In the genomic region with DNA sequence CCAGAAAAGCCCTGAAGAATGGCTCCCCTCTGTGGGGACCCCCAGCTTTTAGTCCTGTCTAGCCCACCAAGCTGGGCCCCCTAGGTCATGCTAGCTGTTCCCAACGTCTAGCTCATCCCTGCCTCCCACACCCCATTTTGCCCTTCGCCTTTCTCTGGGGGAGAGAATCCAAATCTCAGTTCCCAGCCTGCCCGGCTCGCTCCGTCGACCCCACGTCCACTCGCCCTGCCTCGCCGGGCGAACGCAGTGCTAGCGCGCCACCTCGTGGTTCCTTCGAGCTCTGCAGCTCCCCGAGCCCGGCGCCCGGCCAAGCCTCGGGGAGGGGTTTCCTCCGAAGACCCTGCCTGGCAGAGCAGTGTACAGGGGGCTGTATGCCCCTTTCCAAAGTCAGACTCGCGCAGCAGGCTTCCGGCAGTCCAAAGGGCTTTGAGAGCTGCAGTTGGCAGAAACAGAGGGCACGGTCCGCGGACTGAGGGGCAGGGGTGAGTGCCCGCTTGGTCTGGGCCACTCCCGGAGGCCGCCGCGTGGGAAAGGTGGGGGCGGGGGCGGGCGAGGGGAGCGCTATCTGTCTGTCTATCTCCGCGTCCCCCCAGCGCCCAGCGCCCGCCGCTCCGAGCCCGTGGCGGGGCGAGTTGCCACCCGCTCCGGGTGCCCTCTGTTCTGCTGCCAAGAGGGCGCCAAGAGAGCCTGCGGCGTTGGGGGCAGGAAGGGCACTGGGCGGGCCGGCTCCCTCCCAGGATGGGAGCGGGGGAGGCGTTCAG, we compare ENCODE assay signal across 8 cellular contexts. TPM values are rescaled to one million over a fixed set of nuclear protein-coding genes. Genes with fewer than 3 reads are reported as not detected.
DNase-seq lines count a peak whose midpoint lies in the region; ATAC-seq and TF ChIP-seq lines count a peak whose summit lies in the region.

No MANE protein-coding gene starts in this region.

- no peaks in the 10 kb centered on the region for H3K36me3 ChIP-seq in stomach

- H3K27me3 ChIP-seq in stomach = peaks cover 12 to 98% (median 86%) of the 10 kb centered on the region in 3 donors

- H3K36me3 Mint-ChIP-seq in activated CD8-positive, alpha-beta T cell treated with anti-CD3 and anti-CD28 coated beads, Interleukin-2, amount 10 ng/mL, durations not matched to agents 7 days and 5 days (ENCODE audit: low read depth) = no peaks in the 10 kb centered on the region
- no peaks in the 10 kb centered on the region for H3K36me3 Mint-ChIP-seq in natural killer cell

- peak; percentile 98 for TF ChIP-seq CTCF in natural killer cell (IDR thresholded peaks at IDR 0.05)
- TF ChIP-seq CTCF in stomach (IDR thresholded peaks at IDR 0.05) = peak in 5 of 7 experiments; percentile 91 to 98 (median 96)

- intact Hi-C loops in natural killer cell (cut with micrococcal nuclease) = loop anchor here (5.0 kb wide), 1 partner anchor 299 kb away; no protein-coding TSS in a partner anchor
- intact Hi-C loops in stomach (cut with DNase I; ENCODE audit: low total_unique reads) = loop anchor here (5.0 kb wide), 2 partner anchors 44 to 134 kb away; no protein-coding TSS in a partner anchor

- no peaks in the 10 kb centered on the region for H3K9me3 Mint-ChIP-seq in activated CD8-positive, alpha-beta T cell treated with anti-CD3 and anti-CD28 coated beads, Interleukin-2, amount 10 ng/mL, durations not matched to agents 7 days and 5 days (ENCODE audit: insufficient read depth)
- H3K9me3 Mint-ChIP-seq in natural killer cell = no peaks in the 10 kb centered on the region

- DNase-seq in SIG-M5 treated with dmso at 0.1 percent for 504 hours (lab: John Stamatoyannopoulos, UW; ENCODE audit: unreplicated experiment) (peak; percentile 18), SIG-M5 (lab: John Stamatoyannopoulos, UW) (no peak), NCI-H524 (lab: John Stamatoyannopoulos, UW) (peak; percentile 46 to 68), erythroblast (lab: John Stamatoyannopoulos, UW) (peak; percentile 30 to 64), natural killer cell (peak; percentile 70), stomach (peak; percentile 59)
- peak; percentile 70 for DNase-seq in activated CD8-positive, alpha-beta T cell treated with anti-CD3 and anti-CD28 coated beads, Interleukin-2, amount 10 ng/mL, durations not matched to agents 7 days and 5 days

- no peak overlapping the region for H3K27ac ChIP-seq in stomach

- POLR2A ChIA-PET in activated CD8-positive, alpha-beta T cell treated with anti-CD3 and anti-CD28 coated beads, Interleukin-2, amount 10 ng/mL, durations not matched to agents 7 days and 5 days (lab: Charles Lee) = no interaction called here

- no peak overlapping the region for H3K27ac Mint-ChIP-seq in activated CD8-positive, alpha-beta T cell treated with anti-CD3 and anti-CD28 coated beads, Interleukin-2, amount 10 ng/mL, durations not matched to agents 7 days and 5 days
- H3K27ac Mint-ChIP-seq in natural killer cell = peak overlapping the region in 1 of 2 donors; percentile 59

- no peaks in the 10 kb centered on the region for H3K9me3 ChIP-seq in stomach

- TF ChIP-seq EP300 in stomach (IDR thresholded peaks at IDR 0.05) = no peak

- peaks cover 32% of the 10 kb centered on the region for H3K4me1 Mint-ChIP-seq in activated CD8-positive, alpha-beta T cell treated with anti-CD3 and anti-CD28 coated beads, Interleukin-2, amount 10 ng/mL, durations not matched to agents 7 days and 5 days (ENCODE audit: low read depth)
- peaks cover 17 to 35% of the 10 kb centered on the region in 2 donors for H3K4me1 Mint-ChIP-seq in natural killer cell

- WGBS in stomach, 5 donors = 0 to 3% (median 1%) methylated on average over 7 to 56 of the region's 56 CpGs

- peaks cover 68% of the 10 kb centered on the region for H3K27me3 Mint-ChIP-seq in activated CD8-positive, alpha-beta T cell treated with anti-CD3 and anti-CD28 coated beads, Interleukin-2, amount 10 ng/mL, durations not matched to agents 7 days and 5 days (ENCODE audit: low read depth)
- peaks cover 59 to 63% of the 10 kb centered on the region in 2 donors for H3K27me3 Mint-ChIP-seq in natural killer cell (ENCODE audit: low read depth in 2 of 2)

- peak; percentile 38 for ATAC-seq in activated CD8-positive, alpha-beta T cell treated with anti-CD3 and anti-CD28 coated beads, Interleukin-2, amount 10 ng/mL, durations not matched to agents 7 days and 5 days
- ATAC-seq in natural killer cell (peak; percentile 60 to 69 (median 68)), GM19397 (IDR thresholded peaks at IDR 0.05; ENCODE audit: unreplicated experiment) (no peak)

- CTCF ChIA-PET in activated CD8-positive, alpha-beta T cell treated with anti-CD3 and anti-CD28 coated beads, Interleukin-2, amount 10 ng/mL, durations not matched to agents 7 days and 5 days (lab: Charles Lee) = interaction anchor here (0.6 to 7.7 kb wide), 59 partner anchors 8 to 440 kb away, joined by 3 to 194 read pairs (median 4); partner anchors contain the start of genes DLX4, FAM117A and SLC35B1

- peak overlapping the region; percentile 36 to 53 (median 42) for H3K4me3 ChIP-seq in stomach

- peaks cover 28 to 46% (median 41%) of the 10 kb centered on the region in 4 donors for H3K4me1 ChIP-seq in stomach

- TF ChIP-seq POLR2A in erythroblast (IDR thresholded peaks at IDR 0.05; ENCODE audit: low read length) (no peak), stomach (IDR thresholded peaks at IDR 0.05) (no peak)

- peak overlapping the region; percentile 43 for H3K4me3 Mint-ChIP-seq in activated CD8-positive, alpha-beta T cell treated with anti-CD3 and anti-CD28 coated beads, Interleukin-2, amount 10 ng/mL, durations not matched to agents 7 days and 5 days
- no peak overlapping the region for H3K4me3 Mint-ChIP-seq in natural killer cell

RNA-seq across cellular contexts. Expression of gene DLX3, which starts 1.7 kb away (rescaled TPM):
- not detected for total RNA-seq in activated CD8-positive, alpha-beta T cell treated with anti-CD3 and anti-CD28 coated beads, Interleukin-2, amount 10 ng/mL, durations not matched to agents 7 days and 5 days
- total RNA-seq in natural killer cell (not detected), stomach (not detected)
- polyA plus RNA-seq in stomach = under 1 TPM in 1 of 3 donors, not detected in 2; 0.68 TPM

RNA-seq across cellular contexts. Expression of gene DLX4, which starts 27.7 kb away (rescaled TPM):
- total RNA-seq in activated CD8-positive, alpha-beta T cell treated with anti-CD3 and anti-CD28 coated beads, Interleukin-2, amount 10 ng/mL, durations not matched to agents 7 days and 5 days = not detected
- total RNA-seq in natural killer cell = 1 to 10 TPM in 1 of 3 donors, under 1 TPM in 1, not detected in 1; 0.35 to 1.1 TPM
- total RNA-seq in stomach = not detected
- polyA plus RNA-seq in stomach = under 1 TPM in 2 of 3 donors, not detected in 1; 0.31 to 0.40 TPM

RNA-seq across cellular contexts. Expression of gene ITGA3, which starts 59.2 kb away (rescaled TPM):
- 1 to 10 TPM; 7.9 to 8.7 TPM for total RNA-seq in activated CD8-positive, alpha-beta T cell treated with anti-CD3 and anti-CD28 coated beads, Interleukin-2, amount 10 ng/mL, durations not matched to agents 7 days and 5 days
- total RNA-seq in natural killer cell = 1 to 10 TPM in 2 of 3 donors, under 1 TPM in 1; 0.47 to 2.8 (median 1.4) TPM
- total RNA-seq in stomach = 100 to 1,000 TPM in 4 of 5 donors, 10 to 100 TPM in 1; 33.6 to 698 (median 193) TPM
- 10 to 100 TPM in 2 of 3 donors, 1 to 10 TPM in 1; 6.9 to 37.5 (median 29.5) TPM for polyA plus RNA-seq in stomach
